ENCODE assay signal across 20 cellular contexts in genomic region chr6:63014290-63014689, GRCh38.
"Had no signal": no experiment of that assay in that cellular context is flagged by ENCODE, and none has a peak within 500 bp of the region (broad histone marks: within the 10 kb centered on the region; RNA-seq: fewer than 3 reads in every experiment).

No MANE protein-coding gene starts in this region.

- H3K4me3 Mint-ChIP-seq: mesothelial cell of epicardium; natural killer cell treated with Interleukin-12 subunit alpha and Interleukin-12 subunit beta and Interleukin-15 and Interleukin-18, amount 100 ng/mL, for 72 hours had no signal

- H3K9ac ChIP-seq: parathyroid adenoma had no signal

- H3K79me2 ChIP-seq: parathyroid adenoma had no signal

- ATAC-seq: gastroesophageal sphincter; natural killer cell treated with Interleukin-12 subunit alpha and Interleukin-12 subunit beta and Interleukin-15 and Interleukin-18, amount 100 ng/mL, for 72 hours; psoas muscle; sciatic nerve had no signal

- H3K36me3 ChIP-seq: colonic mucosa, esophagus squamous epithelium, gastroesophageal sphincter, thyroid gland, upper lobe of left lung, uterus had no signal

- H3K27ac Mint-ChIP-seq: mesothelial cell of epicardium; natural killer cell treated with Interleukin-12 subunit alpha and Interleukin-12 subunit beta and Interleukin-15 and Interleukin-18, amount 100 ng/mL, for 72 hours had no signal

- H3K27me3 ChIP-seq: colonic mucosa, esophagus squamous epithelium, gastroesophageal sphincter, thyroid gland, upper lobe of left lung, uterus had no signal

- H3K9me3 Mint-ChIP-seq: mesothelial cell of epicardium; natural killer cell treated with Interleukin-12 subunit alpha and Interleukin-12 subunit beta and Interleukin-15 and Interleukin-18, amount 100 ng/mL, for 72 hours had no signal

- H3K9me3 ChIP-seq: colonic mucosa, esophagus squamous epithelium, gastroesophageal sphincter, psoas muscle, thyroid gland, upper lobe of left lung, uterus had no signal

- H3K4me1 ChIP-seq: colonic mucosa, esophagus squamous epithelium, gastroesophageal sphincter, parathyroid adenoma, psoas muscle, thyroid gland, upper lobe of left lung, uterus had no signal

- H3K27ac ChIP-seq: colonic mucosa, esophagus squamous epithelium, gastroesophageal sphincter, parathyroid adenoma, psoas muscle, skin epidermis, thyroid gland, upper lobe of left lung, uterus had no signal

- H3K36me3 Mint-ChIP-seq: mesothelial cell of epicardium; natural killer cell treated with Interleukin-12 subunit alpha and Interleukin-12 subunit beta and Interleukin-15 and Interleukin-18, amount 100 ng/mL, for 72 hours had no signal

- H3K27me3 Mint-ChIP-seq: natural killer cell treated with Interleukin-12 subunit alpha and Interleukin-12 subunit beta and Interleukin-15 and Interleukin-18, amount 100 ng/mL, for 72 hours had no signal

- DNase-seq: colonic mucosa; dermis blood vessel endothelial cell; esophagus squamous epithelium; foreskin fibroblast; glutamatergic neuron; mammary epithelial cell; occipital lobe; psoas muscle; stimulated activated CD4-positive, alpha-beta T cell treated with anti-CD3 and anti-CD28 coated beads, Interleukin-12 subunit alpha, Interleukin-12 subunit beta, amount 100 ng/mL, for 4 hours; stimulated activated CD4-positive, alpha-beta T cell treated with anti-CD3 and anti-CD28 coated beads, Interleukin-2, amount 100 ng/mL, for 48 hours; stimulated activated naive CD4-positive, alpha-beta T cell treated with Interleukin-2 at 50 U/mL for 16 hours; thyroid gland; upper lobe of left lung; uterus had no signal

- H3K4me3 ChIP-seq: colonic mucosa, esophagus squamous epithelium, gastroesophageal sphincter, psoas muscle, skin epidermis, thyroid gland, upper lobe of left lung, uterus had no signal

- H2AFZ ChIP-seq: parathyroid adenoma had no signal
